8 cellular contexts compared by ENCODE assay signal in the genomic region with DNA sequence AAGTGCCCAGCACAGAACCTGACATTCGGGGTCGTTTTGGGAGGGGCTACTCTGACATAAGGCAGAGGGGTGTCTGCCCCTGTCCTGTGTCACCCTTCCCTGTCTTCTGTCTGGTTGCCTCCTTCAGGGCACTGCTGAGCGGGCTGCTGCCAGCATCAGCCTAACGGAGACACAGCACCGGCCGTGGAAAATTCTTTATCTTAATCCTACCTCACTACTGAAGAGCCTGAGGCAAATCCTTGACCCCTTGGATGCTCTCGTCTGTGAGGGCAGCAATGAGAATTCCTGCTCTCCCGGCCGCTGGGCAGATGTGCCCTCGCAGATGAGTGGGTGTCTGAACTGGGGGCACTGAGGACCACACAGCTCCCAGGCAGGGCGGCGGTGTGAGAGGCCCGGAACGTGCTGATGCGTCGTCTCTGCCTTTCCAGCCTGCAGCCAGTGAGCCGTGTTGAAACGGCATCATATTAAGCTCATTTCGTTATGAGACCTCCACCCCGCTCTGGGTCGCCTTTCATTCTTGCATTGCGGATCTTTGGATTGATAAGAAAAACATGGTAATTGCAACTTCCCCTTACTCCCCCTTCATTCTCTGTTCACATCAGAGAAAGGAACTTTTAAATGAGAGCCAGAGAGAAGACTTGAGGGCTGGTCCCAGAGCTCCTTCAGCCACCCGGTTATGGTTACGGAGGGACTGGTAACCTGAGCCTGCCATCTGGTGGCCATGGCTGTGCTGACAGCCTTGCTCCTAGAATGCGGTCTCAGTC.
DNase-seq lines count a peak whose midpoint lies in the region; ATAC-seq and TF ChIP-seq lines count a peak whose summit lies in the region.

No MANE protein-coding gene starts in this region.

- no peaks in the 10 kb centered on the region for H3K36me3 Mint-ChIP-seq in activated T-helper 2 cell treated with anti-CD3 and anti-CD28 coated beads, Interferon-gamma antibody, Interleukin-2, Interleukin-4, amounts not matched to agents 10 μg/mL and 5 μg/mL and 100 μg/mL, durations not matched to agents 14 hours and 24 hours and 36 hours (ENCODE audit: low read depth)

- H3K36me3 ChIP-seq in suprapubic skin: no peaks in the 10 kb centered on the region

- TF ChIP-seq EP300 in suprapubic skin (IDR thresholded peaks at IDR 0.05): no peak

- no peak overlapping the region for H3K27ac Mint-ChIP-seq in activated T-helper 2 cell treated with anti-CD3 and anti-CD28 coated beads, Interferon-gamma antibody, Interleukin-2, Interleukin-4, amounts not matched to agents 10 μg/mL and 5 μg/mL and 100 μg/mL, durations not matched to agents 14 hours and 24 hours and 36 hours

- no peak for TF ChIP-seq POLR2A in suprapubic skin (IDR thresholded peaks at IDR 0.05)

- peaks cover 63% of the 10 kb centered on the region for H3K27me3 ChIP-seq in foreskin keratinocyte
- peaks cover 37% of the 10 kb centered on the region for H3K27me3 ChIP-seq in suprapubic skin

- H3K27me3 Mint-ChIP-seq in activated T-helper 2 cell treated with anti-CD3 and anti-CD28 coated beads, Interferon-gamma antibody, Interleukin-2, Interleukin-4, amounts not matched to agents 10 μg/mL and 5 μg/mL and 100 μg/mL, durations not matched to agents 14 hours and 24 hours and 36 hours (ENCODE audit: low read depth): peaks cover 40% of the 10 kb centered on the region

- intact Hi-C loops in activated T-helper 2 cell treated with anti-CD3 and anti-CD28 coated beads, Interferon-gamma antibody, Interleukin-2, Interleukin-4, amounts not matched to agents 10 μg/mL and 5 μg/mL and 100 μg/mL, durations not matched to agents 14 hours and 24 hours and 36 hours (cut with micrococcal nuclease): loop anchor here (1.0 to 2.0 kb wide), 2 partner anchors 15 to 294 kb away; no protein-coding TSS in a partner anchor

- ATAC-seq in GM21576 (IDR thresholded peaks at IDR 0.05; ENCODE audit: unreplicated experiment) (peak; percentile 74), foreskin keratinocyte (peak; percentile 82)

- peaks cover 6% of the 10 kb centered on the region for H3K4me1 Mint-ChIP-seq in activated T-helper 2 cell treated with anti-CD3 and anti-CD28 coated beads, Interferon-gamma antibody, Interleukin-2, Interleukin-4, amounts not matched to agents 10 μg/mL and 5 μg/mL and 100 μg/mL, durations not matched to agents 14 hours and 24 hours and 36 hours (ENCODE audit: low read depth)

- H3K27ac ChIP-seq in foreskin keratinocyte (no peak overlapping the region), suprapubic skin (no peak overlapping the region)

- 12% methylated on average over 9 of the region's 25 CpGs for WGBS in suprapubic skin

- no peaks in the 10 kb centered on the region for H3K9me3 Mint-ChIP-seq in activated T-helper 2 cell treated with anti-CD3 and anti-CD28 coated beads, Interferon-gamma antibody, Interleukin-2, Interleukin-4, amounts not matched to agents 10 μg/mL and 5 μg/mL and 100 μg/mL, durations not matched to agents 14 hours and 24 hours and 36 hours

- H3K4me1 ChIP-seq in foreskin keratinocyte (no peaks in the 10 kb centered on the region), suprapubic skin (peaks cover 21% of the 10 kb centered on the region)

- DNase-seq in DMS53 (lab: John Stamatoyannopoulos, UW) (peak; percentile 95), HuH-7 (ENCODE audit: low spot score) (peak; percentile 86), OCI-M2 (lab: John Stamatoyannopoulos, UW; ENCODE audit: unreplicated experiment) (peak; percentile 23), foreskin keratinocyte (peak; percentile 26 to 55), occipital lobe (lab: John Stamatoyannopoulos, UW) (peak; percentile 60), suprapubic skin (ENCODE audit: low spot score in 2 of 2) (peak in 1 of 2 donors; percentile 83)
- DNase-seq in activated T-helper 2 cell treated with anti-CD3 and anti-CD28 coated beads, Interferon-gamma antibody, Interleukin-2, Interleukin-4, amounts not matched to agents 10 μg/mL and 5 μg/mL and 100 μg/mL, durations not matched to agents 14 hours and 24 hours and 36 hours (ENCODE audit: low spot score): peak; percentile 38

- peak overlapping the region; percentile 6 for H3K4me3 ChIP-seq in suprapubic skin

- TF ChIP-seq CTCF in foreskin keratinocyte (conservative IDR thresholded peaks at IDR 0.05) (peak; percentile 87), suprapubic skin (IDR thresholded peaks at IDR 0.05) (peak; percentile 61 to 86)

- no peaks in the 10 kb centered on the region for H3K9me3 ChIP-seq in suprapubic skin

- no peak overlapping the region for H3K4me3 Mint-ChIP-seq in activated T-helper 2 cell treated with anti-CD3 and anti-CD28 coated beads, Interferon-gamma antibody, Interleukin-2, Interleukin-4, amounts not matched to agents 10 μg/mL and 5 μg/mL and 100 μg/mL, durations not matched to agents 14 hours and 24 hours and 36 hours (ENCODE audit: low read depth)
